8 cellular contexts compared by ENCODE assay signal in the genomic region with DNA sequence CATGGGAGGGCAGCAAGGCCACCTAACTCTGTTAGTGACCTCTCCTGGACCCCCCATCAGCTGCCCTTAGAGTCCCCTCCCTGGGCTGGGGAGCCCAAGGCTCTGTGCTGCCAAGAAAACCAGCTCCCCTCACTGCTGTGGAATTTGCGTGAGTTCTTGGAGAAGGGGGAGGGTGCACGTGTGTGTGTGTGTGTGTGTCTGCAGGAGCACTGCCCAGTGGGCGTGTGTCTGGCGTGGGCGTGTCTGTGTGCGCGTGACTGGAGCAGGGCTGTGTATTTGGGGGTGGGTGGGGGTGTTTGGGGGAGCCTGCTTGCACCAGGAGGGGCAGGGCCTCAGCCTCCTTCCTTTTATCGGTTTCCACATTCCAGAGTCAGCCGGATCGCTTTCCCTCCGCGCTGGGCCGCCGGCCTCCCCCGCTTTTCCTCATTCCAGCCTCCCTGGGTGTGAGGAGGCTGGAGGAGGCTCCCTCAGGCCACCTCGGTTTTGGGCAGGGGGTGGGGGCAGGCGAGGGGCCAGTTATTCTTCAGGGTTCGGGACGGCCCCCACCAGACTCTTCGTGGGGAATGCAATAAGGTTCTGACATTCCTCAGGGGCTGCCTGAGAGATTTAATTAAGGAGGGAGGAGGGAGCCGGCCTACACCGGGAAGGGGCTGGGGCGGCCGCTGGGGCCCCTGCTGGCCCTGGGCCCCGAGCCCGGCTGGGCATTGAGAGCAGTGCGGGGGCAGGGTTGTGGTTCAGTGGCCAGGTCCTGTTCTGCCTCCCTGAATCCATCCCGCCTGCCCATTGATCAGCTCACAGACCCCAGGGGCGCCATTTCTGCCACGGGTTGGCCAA. TPM values are rescaled to one million over a fixed set of nuclear protein-coding genes. Genes with fewer than 3 reads are reported as not detected.
DNase-seq lines count a peak whose midpoint lies in the region; ATAC-seq and TF ChIP-seq lines count a peak whose summit lies in the region.

No MANE protein-coding gene starts in this region.

- H3K23me2 ChIP-seq in H9 (ENCODE audit: insufficient read length, low read depth, low read length, poor library complexity, severe bottlenecking): no peaks in the 10 kb centered on the region

- no peak overlapping the region for H3K23ac ChIP-seq in H9 (ENCODE audit: insufficient read length, low read depth, low read length)

- H3K27me3 ChIP-seq in H9 (ENCODE audit: insufficient read depth, low read length) (no peaks in the 10 kb centered on the region), ascending aorta (no peaks in the 10 kb centered on the region)

- no peak overlapping the region for H2BK20ac ChIP-seq in H9 (ENCODE audit: low read depth, low read length, poor library complexity, severe bottlenecking)

- no peak overlapping the region for H4K91ac ChIP-seq in H9 (ENCODE audit: insufficient read length, low read depth, low read length)

- H3K27me3 Mint-ChIP-seq in H9 (ENCODE audit: low read depth): no peaks in the 10 kb centered on the region

- H3T11ph ChIP-seq in H9 (ENCODE audit: low read length): no peak overlapping the region

- no peaks in the 10 kb centered on the region for H3K9me3 ChIP-seq in H9 (ENCODE audit: control insufficient read depth, low read depth, low read length)
- no peaks in the 10 kb centered on the region for H3K9me3 ChIP-seq in ascending aorta

- H2BK15ac ChIP-seq in H9 (ENCODE audit: low read depth, low read length): no peak overlapping the region

- no peak overlapping the region for H4K8ac ChIP-seq in H9 (replicated peaks; ENCODE audit: insufficient read length, low read depth, low read length)

- peak overlapping the region; percentile 64 to 81 for H3K4me3 ChIP-seq in ascending aorta
- peak overlapping the region; percentile 79 for H3K4me3 ChIP-seq in skeletal muscle cell (ENCODE audit: low read depth, low read length)

- peaks cover 1% of the 10 kb centered on the region; the same call in 1 of the 2 replicates for H3K79me2 ChIP-seq in H9 (ENCODE audit: insufficient read depth, low read length)

- H3K9ac ChIP-seq in H9 (ENCODE audit: extremely low read depth, insufficient read length, low read length): no peak overlapping the region

- H3K4me1 ChIP-seq in H9 (ENCODE audit: insufficient read depth, low read length) (peaks cover 11% of the 10 kb centered on the region; the same call in 1 of the 2 replicates), ascending aorta (peaks cover 42 to 60% of the 10 kb centered on the region in 2 donors)

- DNase-seq in H9: peak; percentile 57
- DNase-seq in ascending aorta (ENCODE audit: low spot score in 2 of 2): peak in 1 of 2 donors; percentile 94
- DNase-seq in hypothalamus (lab: John Stamatoyannopoulos, UW): peak in 33 of 51 donors; percentile 10 to 79 (median 46)
- DNase-seq in skeletal muscle cell (ENCODE audit: low read depth): peak; percentile 93

- H3K36me3 Mint-ChIP-seq in H9 (ENCODE audit: insufficient read depth in 1 of 3, low read depth in 3 of 3): peaks cover 0 to 3% (median 2%) of the 10 kb centered on the region in 3 experiments; a peak in 1 of 7 replicates

- no peak for ATAC-seq in GM21423 (IDR thresholded peaks at IDR 0.05; ENCODE audit: unreplicated experiment)
- ATAC-seq in HG03565 (IDR thresholded peaks at IDR 0.05; ENCODE audit: unreplicated experiment): no peak
- no peak for ATAC-seq in HG03135 (IDR thresholded peaks at IDR 0.05; ENCODE audit: unreplicated experiment)
- ATAC-seq in HG03378 (IDR thresholded peaks at IDR 0.05; ENCODE audit: unreplicated experiment): no peak

- peak overlapping the region; percentile 74 for H3K18ac ChIP-seq in H9 (ENCODE audit: insufficient read length, low read depth, low read length)

- H3K4me1 Mint-ChIP-seq in H9: peaks cover 34 to 55% of the 10 kb centered on the region in 2 experiments

- H3K27ac ChIP-seq in H9 (ENCODE audit: insufficient read length, low read depth, low read length): no peak overlapping the region
- peak overlapping the region; percentile 94 to 99 for H3K27ac ChIP-seq in ascending aorta

- intact Hi-C loops in ascending aorta (cut with DNase I): no loop called here

- WGBS in H9 (ENCODE audit: extremely low coverage, insufficient read length, low lambda C conversion rate): no CpG with 5 or more reads among the region's 30 CpGs

- H4K20me1 ChIP-seq in H9 (ENCODE audit: control insufficient read depth, insufficient read depth, insufficient read length): no peaks in the 10 kb centered on the region

- no peak overlapping the region for H4K5ac ChIP-seq in H9 (ENCODE audit: insufficient read length, low read depth, low read length)

- H3K4me3 Mint-ChIP-seq in H9: peak overlapping the region; percentile 36 to 71

- peak overlapping the region in 2 of 3 experiments; percentile 90; a peak in 2 of 7 replicates for H3K27ac Mint-ChIP-seq in H9

- H2BK12ac ChIP-seq in H9 (ENCODE audit: insufficient read length, low read depth, low read length): no peak overlapping the region

- H2BK120ac ChIP-seq in H9 (ENCODE audit: low read depth, low read length, poor library complexity, severe bottlenecking): no peak overlapping the region

- no peaks in the 10 kb centered on the region for H3K79me1 ChIP-seq in H9 (ENCODE audit: insufficient read depth, low read depth, low read length, poor library complexity, severe bottlenecking)

- H3K56ac ChIP-seq in H9 (ENCODE audit: insufficient read length, low read depth, low read length): no peak overlapping the region

- no peak overlapping the region for H2AFZ ChIP-seq in H9 (ENCODE audit: low read length)

- peak overlapping the region; percentile 62 for H3K14ac ChIP-seq in H9 (ENCODE audit: insufficient read depth, low read length)

- no peak overlapping the region for H3K4ac ChIP-seq in H9 (ENCODE audit: low read depth, low read length)

- peaks cover 0 to 9% of the 10 kb centered on the region in 2 donors for H3K36me3 ChIP-seq in ascending aorta

- no peak overlapping the region for H3K4me2 ChIP-seq in H9 (ENCODE audit: insufficient read depth, insufficient read length, low read length)

- no peak for TF ChIP-seq CTCF in H9 (conservative IDR thresholded peaks at IDR 0.05)
- no peak for TF ChIP-seq CTCF in ascending aorta (IDR thresholded peaks at IDR 0.05)

- no peak overlapping the region for H2BK5ac ChIP-seq in H9 (ENCODE audit: insufficient read length, low read length)

- no peak overlapping the region for H2AK5ac ChIP-seq in H9 (ENCODE audit: insufficient read length, low read length)

- H3K9me3 Mint-ChIP-seq in H9: no peaks in the 10 kb centered on the region

RNA-seq across cellular contexts. Expression of a gene that starts 2.5 kb away (rescaled TPM):
- 10.8 and 11.0 TPM in 2 replicates for total RNA-seq in H9 (2021)
- total RNA-seq in ascending aorta: 218 TPM

RNA-seq across cellular contexts. Expression of a gene that starts 23.0 kb away (rescaled TPM):
- total RNA-seq in H9 (2021): 80.4 and 81.8 TPM in 2 replicates
- 26.6 TPM for total RNA-seq in ascending aorta

RNA-seq across cellular contexts. Expression of a gene that starts 42.3 kb away (rescaled TPM):
- total RNA-seq in H9 (2021) (33.8 and 38.4 TPM in 2 replicates), ascending aorta (41.9 TPM)

RNA-seq across cellular contexts. Expression of a gene that starts 51.5 kb away (rescaled TPM):
- total RNA-seq in H9 (2021): 56.2 and 60.5 TPM in 2 replicates
- total RNA-seq in ascending aorta: 40.7 TPM

RNA-seq across cellular contexts. Expression of a gene that starts 58.3 kb away (rescaled TPM):
- total RNA-seq in H9 (2021) (14.3 and 14.9 TPM in 2 replicates), ascending aorta (16.8 TPM)

Comparison
In these comparisons a context has a peak if more than half of its experiments do, and no peak if none do; other contexts are left out.
1. RNA of a gene that starts 2.5 kb away (total RNA-seq): 218 TPM in ascending aorta (single experiment); 10.8 to 11.0 TPM in H9; every median in the first group is over 10 times any median in the second.